Comparison of ENCODE assay signal across 1 cellular context in the genomic region with DNA sequence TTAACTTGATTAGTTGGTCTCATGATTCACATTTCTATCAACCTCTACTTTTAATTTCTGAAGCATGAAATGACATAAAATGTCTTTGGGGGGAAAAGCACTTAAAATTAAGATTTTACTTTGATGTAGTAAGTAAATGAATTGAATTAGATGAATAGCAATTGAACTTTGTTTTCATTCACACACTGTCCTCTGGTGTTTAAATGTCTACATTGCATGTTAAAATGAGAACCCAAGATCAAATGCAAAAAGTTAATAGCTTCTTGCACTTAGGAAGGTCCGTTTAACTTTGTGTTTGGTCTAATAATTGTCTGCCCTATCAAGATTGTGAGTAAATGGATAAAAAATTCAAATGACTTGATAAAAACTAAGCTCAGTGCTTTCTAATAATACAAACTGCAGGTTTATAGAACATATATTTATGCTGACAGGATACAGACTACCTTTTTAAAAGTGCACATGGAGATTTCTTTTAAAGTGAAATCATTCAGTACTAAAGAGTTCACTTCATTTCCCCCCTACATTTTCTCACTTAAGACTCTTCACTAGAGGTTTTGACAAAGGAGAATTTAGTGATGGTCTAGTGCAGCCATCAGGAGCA.
TF ChIP-seq lines count a peak whose summit lies in the region.

No MANE protein-coding gene starts in this region.

TF ChIP-seq in GM23338, 12 proteins besides CTCF, POLR2A, EP300 and RAD21 (continued from another document):
- TF ChIP-seq, protein P1, sequence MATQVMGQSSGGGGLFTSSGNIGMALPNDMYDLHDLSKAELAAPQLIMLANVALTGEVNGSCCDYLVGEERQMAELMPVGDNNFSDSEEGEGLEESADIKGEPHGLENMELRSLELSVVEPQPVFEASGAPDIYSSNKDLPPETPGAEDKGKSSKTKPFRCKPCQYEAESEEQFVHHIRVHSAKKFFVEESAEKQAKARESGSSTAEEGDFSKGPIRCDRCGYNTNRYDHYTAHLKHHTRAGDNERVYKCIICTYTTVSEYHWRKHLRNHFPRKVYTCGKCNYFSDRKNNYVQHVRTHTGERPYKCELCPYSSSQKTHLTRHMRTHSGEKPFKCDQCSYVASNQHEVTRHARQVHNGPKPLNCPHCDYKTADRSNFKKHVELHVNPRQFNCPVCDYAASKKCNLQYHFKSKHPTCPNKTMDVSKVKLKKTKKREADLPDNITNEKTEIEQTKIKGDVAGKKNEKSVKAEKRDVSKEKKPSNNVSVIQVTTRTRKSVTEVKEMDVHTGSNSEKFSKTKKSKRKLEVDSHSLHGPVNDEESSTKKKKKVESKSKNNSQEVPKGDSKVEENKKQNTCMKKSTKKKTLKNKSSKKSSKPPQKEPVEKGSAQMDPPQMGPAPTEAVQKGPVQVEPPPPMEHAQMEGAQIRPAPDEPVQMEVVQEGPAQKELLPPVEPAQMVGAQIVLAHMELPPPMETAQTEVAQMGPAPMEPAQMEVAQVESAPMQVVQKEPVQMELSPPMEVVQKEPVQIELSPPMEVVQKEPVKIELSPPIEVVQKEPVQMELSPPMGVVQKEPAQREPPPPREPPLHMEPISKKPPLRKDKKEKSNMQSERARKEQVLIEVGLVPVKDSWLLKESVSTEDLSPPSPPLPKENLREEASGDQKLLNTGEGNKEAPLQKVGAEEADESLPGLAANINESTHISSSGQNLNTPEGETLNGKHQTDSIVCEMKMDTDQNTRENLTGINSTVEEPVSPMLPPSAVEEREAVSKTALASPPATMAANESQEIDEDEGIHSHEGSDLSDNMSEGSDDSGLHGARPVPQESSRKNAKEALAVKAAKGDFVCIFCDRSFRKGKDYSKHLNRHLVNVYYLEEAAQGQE (IDR thresholded peaks at IDR 0.05; ENCODE audit: unreplicated experiment): no peak
- TF ChIP-seq CREB1 (CRISPR knock-in tag; IDR thresholded peaks at IDR 0.05; ENCODE audit: low read depth): no peak
- TF ChIP-seq, protein P2, sequence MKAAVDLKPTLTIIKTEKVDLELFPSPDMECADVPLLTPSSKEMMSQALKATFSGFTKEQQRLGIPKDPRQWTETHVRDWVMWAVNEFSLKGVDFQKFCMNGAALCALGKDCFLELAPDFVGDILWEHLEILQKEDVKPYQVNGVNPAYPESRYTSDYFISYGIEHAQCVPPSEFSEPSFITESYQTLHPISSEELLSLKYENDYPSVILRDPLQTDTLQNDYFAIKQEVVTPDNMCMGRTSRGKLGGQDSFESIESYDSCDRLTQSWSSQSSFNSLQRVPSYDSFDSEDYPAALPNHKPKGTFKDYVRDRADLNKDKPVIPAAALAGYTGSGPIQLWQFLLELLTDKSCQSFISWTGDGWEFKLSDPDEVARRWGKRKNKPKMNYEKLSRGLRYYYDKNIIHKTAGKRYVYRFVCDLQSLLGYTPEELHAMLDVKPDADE (IDR thresholded peaks at IDR 0.05): no peak
- no peak for TF ChIP-seq EZH2phosphoT487 (IDR thresholded peaks at IDR 0.05; ENCODE audit: unreplicated experiment)
TF ChIP-seq in GM23338: peak in this region for 0.
